23 cellular contexts compared by ENCODE assay signal in the genomic region with DNA sequence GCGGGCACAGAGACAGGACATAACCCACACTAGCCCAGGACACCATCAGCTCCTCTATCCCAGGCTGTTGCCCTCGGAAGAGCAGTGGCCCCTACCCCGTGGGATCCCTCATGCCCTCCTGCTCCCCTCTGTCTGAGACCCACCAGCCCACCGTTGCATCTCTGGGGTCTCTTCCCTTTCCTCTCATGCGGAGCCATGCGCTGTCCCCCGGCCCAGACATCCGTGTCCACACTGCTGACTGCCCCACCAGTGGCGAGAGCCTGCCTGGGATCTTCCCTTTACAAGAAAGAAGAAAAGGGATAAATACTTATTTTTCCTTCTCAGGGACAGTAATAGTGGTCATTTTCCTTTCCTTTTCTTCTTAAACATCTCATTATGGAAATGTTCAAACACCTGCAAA.
"Had no signal": no experiment of that assay in that cellular context is flagged by ENCODE, and none has a peak within 500 bp of the region (broad histone marks: within the 10 kb centered on the region; RNA-seq: fewer than 3 reads in every experiment).

No MANE protein-coding gene starts in this region.

- H3K4me1 Mint-ChIP-seq: activated CD4-positive, alpha-beta T cell treated with anti-CD3 and anti-CD28 coated beads for 36 hours; activated naive CD8-positive, alpha-beta T cell treated with anti-CD3 and anti-CD28 coated beads for 36 hours; endodermal cell had no signal

- H3K36me3 Mint-ChIP-seq: activated naive CD8-positive, alpha-beta T cell treated with anti-CD3 and anti-CD28 coated beads for 36 hours; immature natural killer cell; natural killer cell had no signal

- H3K27ac Mint-ChIP-seq: activated CD4-positive, alpha-beta T cell treated with anti-CD3 and anti-CD28 coated beads for 36 hours; activated naive CD4-positive, alpha-beta T cell treated with anti-CD3 and anti-CD28 coated beads for 36 hours; activated naive CD8-positive, alpha-beta T cell treated with anti-CD3 and anti-CD28 coated beads for 36 hours; endodermal cell; immature natural killer cell; natural killer cell had no signal

- DNase-seq: activated CD4-positive, alpha-beta T cell treated with anti-CD3 and anti-CD28 coated beads for 36 hours; activated CD4-positive, alpha-beta T cell treated with anti-CD3 and anti-CD28 coated beads, Interleukin-2, amount 50 U/mL, for 4 hours; activated CD4-positive, CD25-positive, alpha-beta regulatory T cell; activated effector memory CD4-positive, alpha-beta T cell treated with Interleukin-2 at 50 U/mL for 16 hours; activated naive CD4-positive, alpha-beta T cell treated with anti-CD3 and anti-CD28 coated beads for 36 hours; activated naive CD8-positive, alpha-beta T cell treated with anti-CD3 and anti-CD28 coated beads for 36 hours; brain microvascular endothelial cell; endodermal cell; foreskin keratinocyte; immature natural killer cell; lower lobe of right lung; mesenchymal stem cell; natural killer cell; stimulated activated CD4-positive, alpha-beta T cell treated with anti-CD3 and anti-CD28 coated beads, Interleukin-15, amount 100 ng/mL, for 24 hours; stimulated activated CD4-positive, alpha-beta T cell treated with anti-CD3 and anti-CD28 coated beads, Interleukin-2, amount 100 ng/mL, for 24 hours; stimulated activated naive CD4-positive, alpha-beta T cell; T-helper 1 cell; testis; transverse colon; uterus had no signal

- H3K4me3 ChIP-seq: esophagus muscularis mucosa, heart left ventricle, lower lobe of right lung, smooth muscle cell, testis, transverse colon, uterus had no signal

- H3K4me3 Mint-ChIP-seq: activated CD4-positive, alpha-beta T cell treated with anti-CD3 and anti-CD28 coated beads for 36 hours; activated naive CD4-positive, alpha-beta T cell treated with anti-CD3 and anti-CD28 coated beads for 36 hours; activated naive CD8-positive, alpha-beta T cell treated with anti-CD3 and anti-CD28 coated beads for 36 hours; endodermal cell; immature natural killer cell; natural killer cell had no signal

- H3K36me3 ChIP-seq: brain microvascular endothelial cell, esophagus muscularis mucosa, heart left ventricle, lower lobe of right lung, transverse colon, uterus had no signal

- H3K9me3 Mint-ChIP-seq: activated naive CD4-positive, alpha-beta T cell treated with anti-CD3 and anti-CD28 coated beads for 36 hours; activated naive CD8-positive, alpha-beta T cell treated with anti-CD3 and anti-CD28 coated beads for 36 hours; endodermal cell; immature natural killer cell; natural killer cell had no signal

- H3K9me3 ChIP-seq: esophagus muscularis mucosa, heart left ventricle, lower lobe of right lung, testis, transverse colon, uterus had no signal

- ATAC-seq: activated CD4-positive, alpha-beta T cell treated with anti-CD3 and anti-CD28 coated beads for 36 hours; foreskin keratinocyte; heart left ventricle; lower lobe of right lung; natural killer cell had no signal

- H3K4me1 ChIP-seq: esophagus muscularis mucosa, foreskin keratinocyte, heart left ventricle, lower lobe of right lung, testis, transverse colon, uterus had no signal

- H3K27me3 Mint-ChIP-seq: activated naive CD8-positive, alpha-beta T cell treated with anti-CD3 and anti-CD28 coated beads for 36 hours had no signal

- H3K27ac ChIP-seq: brain microvascular endothelial cell, esophagus muscularis mucosa, foreskin keratinocyte, heart left ventricle, lower lobe of right lung, testis, transverse colon, uterus had no signal

- H3K27me3 ChIP-seq: brain microvascular endothelial cell, foreskin keratinocyte, testis, transverse colon, uterus had no signal
